8 cellular contexts compared by ENCODE assay signal in genomic region chr9:72952914-72953313, GRCh38. TPM values are rescaled to one million over a fixed set of nuclear protein-coding genes. Genes with fewer than 3 reads are reported as not detected.
DNase-seq lines count a peak whose midpoint lies in the region; ATAC-seq and TF ChIP-seq lines count a peak whose summit lies in the region.

TSS of gene ALDH1A1 (minus strand) at chr9:72953053. CDS start at chr9:72953000, 53 bp downstream.

- H3K27ac Mint-ChIP-seq in CD14-positive monocyte (peak within 1 kb of the TSS; percentile 81 to 95 (median 88)), nephron (peak within 1 kb of the TSS; percentile 14 to 88 (median 48))
- no peak within 1 kb of the TSS for H3K27ac Mint-ChIP-seq in stimulated activated effector memory CD8-positive, alpha-beta T cell treated with anti-CD3 and anti-CD28 coated beads, Interleukin-12 subunit alpha, Interleukin-12 subunit beta, amount 100 ng/mL, for 72 hours

- peak within 1 kb of the TSS in 1 of 2 donors; percentile 33 for H3K27ac ChIP-seq in esophagus (ENCODE audit: low read depth in 2 of 2, low read length in 1 of 2)

- H3K4me1 ChIP-seq in esophagus (ENCODE audit: control insufficient read depth in 2 of 2, insufficient read depth in 2 of 2, low read length in 1 of 2) = no peaks in the 10 kb centered on the region

- H3K9me3 ChIP-seq in esophagus (ENCODE audit: control insufficient read depth in 2 of 2, insufficient read depth in 1 of 2, low read depth in 1 of 2, low read length in 1 of 2) = no peaks in the 10 kb centered on the region

- no peak for TF ChIP-seq CTCF in CD14-positive monocyte (IDR thresholded peaks at IDR 0.05)
- TF ChIP-seq CTCF in nephron (IDR thresholded peaks at IDR 0.05; ENCODE audit: unreplicated experiment in 3 of 3) = no peak

- ATAC-seq in HG03280 (IDR thresholded peaks at IDR 0.05; ENCODE audit: unreplicated experiment) (no peak), HG03378 (IDR thresholded peaks at IDR 0.05; ENCODE audit: unreplicated experiment) (no peak)
- no peak for ATAC-seq in stimulated activated effector memory CD8-positive, alpha-beta T cell treated with anti-CD3 and anti-CD28 coated beads, Interleukin-12 subunit alpha, Interleukin-12 subunit beta, amount 100 ng/mL, for 72 hours

- no peaks in the 10 kb centered on the region for H3K36me3 ChIP-seq in esophagus (ENCODE audit: control insufficient read depth in 2 of 2, insufficient read depth in 2 of 2, low read length in 1 of 2)

- H3K4me3 Mint-ChIP-seq in CD14-positive monocyte (peak within 1 kb of the TSS; percentile 65 to 93), nephron (peak within 1 kb of the TSS; percentile 51 to 69 (median 62))
- no peak within 1 kb of the TSS for H3K4me3 Mint-ChIP-seq in stimulated activated effector memory CD8-positive, alpha-beta T cell treated with anti-CD3 and anti-CD28 coated beads, Interleukin-12 subunit alpha, Interleukin-12 subunit beta, amount 100 ng/mL, for 72 hours

- H3K9me3 Mint-ChIP-seq in CD14-positive monocyte = peaks cover 7 to 13% (median 9%) of the 10 kb centered on the region in 7 donors
- peaks cover 2% of the 10 kb centered on the region for H3K9me3 Mint-ChIP-seq in nephron
- no peaks in the 10 kb centered on the region for H3K9me3 Mint-ChIP-seq in stimulated activated effector memory CD8-positive, alpha-beta T cell treated with anti-CD3 and anti-CD28 coated beads, Interleukin-12 subunit alpha, Interleukin-12 subunit beta, amount 100 ng/mL, for 72 hours

- H3K27me3 Mint-ChIP-seq in CD14-positive monocyte (ENCODE audit: low read depth in 3 of 3) = no peaks in the 10 kb centered on the region
- no peaks in the 10 kb centered on the region for H3K27me3 Mint-ChIP-seq in nephron (ENCODE audit: low read depth)

- no peaks in the 10 kb centered on the region for H3K27me3 ChIP-seq in esophagus (ENCODE audit: control insufficient read depth in 1 of 2, insufficient read depth in 2 of 2, low read length in 2 of 2)

- peaks cover 4% of the 10 kb centered on the region in 2 donors for H3K36me3 Mint-ChIP-seq in CD14-positive monocyte
- H3K36me3 Mint-ChIP-seq in nephron (ENCODE audit: low read depth) = no peaks in the 10 kb centered on the region
- no peaks in the 10 kb centered on the region for H3K36me3 Mint-ChIP-seq in stimulated activated effector memory CD8-positive, alpha-beta T cell treated with anti-CD3 and anti-CD28 coated beads, Interleukin-12 subunit alpha, Interleukin-12 subunit beta, amount 100 ng/mL, for 72 hours

- peak within 1 kb of the TSS in 1 of 2 donors; percentile 34 for H3K4me3 ChIP-seq in esophagus (ENCODE audit: low read depth in 1 of 2, low read length in 2 of 2)

- DNase-seq in CD14-positive monocyte (ENCODE audit: low spot score) (no peak), NCI-H460 (ENCODE audit: extremely low read depth, low read depth) (peak; percentile 45)
- no peak for DNase-seq in stimulated activated naive CD4-positive, alpha-beta T cell treated with Interleukin-2 at 50 U/mL for 16 hours (lab: John Stamatoyannopoulos, UW)
- no peak for DNase-seq in stimulated activated effector memory CD8-positive, alpha-beta T cell treated with anti-CD3 and anti-CD28 coated beads, Interleukin-12 subunit alpha, Interleukin-12 subunit beta, amount 100 ng/mL, for 72 hours (ENCODE audit: low spot score in 2 of 2)

- intact Hi-C loops in CD14-positive monocyte (cut with micrococcal nuclease) = loop anchor here in 1 of 2 donors (10.0 kb wide), 1 partner anchor 212 kb away; no protein-coding TSS in a partner anchor

- peaks cover 81% of the 10 kb centered on the region for H3K4me1 Mint-ChIP-seq in CD14-positive monocyte
- peaks cover 54% of the 10 kb centered on the region for H3K4me1 Mint-ChIP-seq in nephron
- H3K4me1 Mint-ChIP-seq in stimulated activated effector memory CD8-positive, alpha-beta T cell treated with anti-CD3 and anti-CD28 coated beads, Interleukin-12 subunit alpha, Interleukin-12 subunit beta, amount 100 ng/mL, for 72 hours = no peaks in the 10 kb centered on the region

- 8 to 12% methylated on average over 9 of the region's 9 CpGs for WGBS in esophagus, 2 donors

RNA-seq across cellular contexts. Expression of gene ALDH1A1, which starts in this region (rescaled TPM):
- polyA plus RNA-seq in CD14-positive monocyte = 100 to 1,000 TPM; 105 to 117 TPM
- 155 and 158 TPM in 2 replicates for total RNA-seq in NCI-H460 (2014; rRNA removed; shearing (Covaris generic))
- polyA plus RNA-seq in NCI-H460 (2014; cell fraction: nucleus; rRNA removed) = 51.1 and 74.8 TPM in 2 replicates
- polyA plus RNA-seq in esophagus = 10 to 100 TPM; 22.9 to 37.8 TPM
